ENCODE assay signal across 23 cellular contexts in the genomic region with DNA sequence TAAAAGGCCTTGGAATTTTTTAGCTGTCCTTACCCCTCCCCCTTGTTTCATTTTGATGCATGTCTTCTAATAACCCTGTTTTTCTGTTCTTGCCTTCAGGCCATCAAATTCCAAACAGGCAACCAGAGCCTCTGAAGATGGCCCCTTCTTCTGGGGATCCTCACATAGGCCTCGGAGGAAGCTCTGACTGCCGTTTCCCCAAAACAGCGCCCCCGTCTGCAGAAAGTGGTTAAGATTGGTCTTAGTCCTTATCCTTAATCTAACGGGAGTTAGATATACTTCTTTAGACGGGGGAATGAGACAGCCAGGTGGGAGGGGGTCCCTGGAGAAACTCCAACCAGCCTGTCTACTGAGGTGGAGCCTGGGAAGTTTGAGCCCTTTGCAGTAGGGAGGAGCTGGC.
DNase-seq lines count a peak whose midpoint lies in the region; FAIRE-seq and TF ChIP-seq lines count a peak whose summit lies in the region.
"Had no signal": no experiment of that assay in that cellular context is flagged by ENCODE, and none has a peak within 500 bp of the region (broad histone marks: within the 10 kb centered on the region; RNA-seq: fewer than 3 reads in every experiment).

No MANE protein-coding gene starts in this region.

- H3K4me3 Mint-ChIP-seq in chondrocyte (ENCODE audit: unreplicated experiment) (no peak overlapping the region), neural progenitor cell (no peak overlapping the region)
- H3K4me3 Mint-ChIP-seq: CD4-positive, alpha-beta memory T cell had no signal

- CTCF ChIA-PET in A673 (lab: Charles Lee), result no interaction called here

- H3K36me3 Mint-ChIP-seq in chondrocyte (ENCODE audit: low read depth) (no peaks in the 10 kb centered on the region), neural progenitor cell (peaks cover 15% of the 10 kb centered on the region)
- H3K36me3 Mint-ChIP-seq: CD4-positive, alpha-beta memory T cell had no signal

- POLR2A ChIA-PET in A673 (lab: Charles Lee; ENCODE audit: low non-redundant PET), result no interaction called here

- no peak overlapping the region for H3K4me2 ChIP-seq in neural progenitor cell

- H3K27ac ChIP-seq in A673 (ENCODE audit: low read depth, low read length, poor library complexity, severe bottlenecking), result no peak overlapping the region
- H3K27ac ChIP-seq in HUES6 (ENCODE audit: low read depth, low read length), result peak overlapping the region; percentile 60; the same call in 1 of the 2 replicates
- H3K27ac ChIP-seq in neural progenitor cell, result no peak overlapping the region
- no peak overlapping the region for H3K27ac ChIP-seq in testis
- H3K27ac ChIP-seq: RWPE1 had no signal

- intact Hi-C loops in A673 (cut with micrococcal nuclease; ENCODE audit: unreplicated experiment) (no loop called here), testis (cut with DNase I; ENCODE audit: low total_unique reads) (no loop called here)

- no peaks in the 10 kb centered on the region for H3K79me2 ChIP-seq in neural progenitor cell (ENCODE audit: low read depth)

- H3K36me3 ChIP-seq in A673 (ENCODE audit: insufficient read depth, low read length, poor library complexity, severe bottlenecking) (no peaks in the 10 kb centered on the region), HUES6 (ENCODE audit: control insufficient read depth, insufficient read depth, low read length) (no peaks in the 10 kb centered on the region; the same call in 1 of the 2 replicates), neural progenitor cell (no peaks in the 10 kb centered on the region), testis (ENCODE audit: low read depth, missing control alignments) (no peaks in the 10 kb centered on the region)
- H3K36me3 ChIP-seq: HAP-1 had no signal

- no peak for FAIRE-seq in GM12892 (lab: Jason Lieb, UNC)
- FAIRE-seq: GM12891, GM18507, HTR-8/SVneo had no signal

- H3K4me3 ChIP-seq in A673 (ENCODE audit: low read depth, low read length, poor library complexity, severe bottlenecking) (no peak overlapping the region), HUES6 (ENCODE audit: low read depth, low read length) (no peak overlapping the region), neural progenitor cell (no peak overlapping the region), testis (no peak overlapping the region)
- H3K4me3 ChIP-seq: HAP-1 had no signal

- H3K9me3 ChIP-seq in A673 (ENCODE audit: low read depth, low read length, poor library complexity, severe bottlenecking) (no peaks in the 10 kb centered on the region), HUES6 (ENCODE audit: control insufficient read depth, insufficient read depth, low read depth, low read length) (peaks cover 6% of the 10 kb centered on the region; the same call in 1 of the 2 replicates), neural progenitor cell (ENCODE audit: low read depth) (no peaks in the 10 kb centered on the region), testis (no peaks in the 10 kb centered on the region)
- H3K9me3 ChIP-seq: HAP-1 had no signal

- H3K9ac ChIP-seq in HUES6 (ENCODE audit: low read length), result peak overlapping the region; percentile 71
- H3K9ac ChIP-seq in neural progenitor cell, result no peak overlapping the region

- H3K9me3 Mint-ChIP-seq in chondrocyte (ENCODE audit: low read depth) (peaks cover 2% of the 10 kb centered on the region), neural progenitor cell (peaks cover 15% of the 10 kb centered on the region)

- H3K4me1 Mint-ChIP-seq in chondrocyte (ENCODE audit: low read depth), result no peaks in the 10 kb centered on the region
- peaks cover 8% of the 10 kb centered on the region for H3K4me1 Mint-ChIP-seq in neural progenitor cell
- H3K4me1 Mint-ChIP-seq: CD4-positive, alpha-beta memory T cell had no signal

- TF ChIP-seq POLR2A in GM12892 (IDR thresholded peaks at IDR 0.05; ENCODE audit: low read depth, low read length) (no peak), testis (IDR thresholded peaks at IDR 0.05) (no peak)

- no peak overlapping the region for H3K27ac Mint-ChIP-seq in chondrocyte (ENCODE audit: unreplicated experiment)
- no peak overlapping the region for H3K27ac Mint-ChIP-seq in neural progenitor cell
- H3K27ac Mint-ChIP-seq: CD4-positive, alpha-beta memory T cell had no signal

- peaks cover 15% of the 10 kb centered on the region for H3F3A ChIP-seq in neural progenitor cell (ENCODE audit: low read depth)

- no peaks in the 10 kb centered on the region for H3K4me1 ChIP-seq in A673 (ENCODE audit: insufficient read depth, low read length, poor library complexity, severe bottlenecking)
- peaks cover 31% of the 10 kb centered on the region for H3K4me1 ChIP-seq in HUES6 (ENCODE audit: control insufficient read depth, insufficient read depth, low read length)
- peaks cover 32% of the 10 kb centered on the region for H3K4me1 ChIP-seq in neural progenitor cell
- H3K4me1 ChIP-seq in testis, result no peaks in the 10 kb centered on the region

- 0 out of 2 replicates have a peak, but pooled peaks have one; percentile 20 for TF ChIP-seq CTCF in A673 (conservative IDR thresholded peaks at IDR 0.05; ENCODE audit: low read depth, low read length)
- TF ChIP-seq CTCF in chondrocyte (IDR thresholded peaks at IDR 0.05), result peak; percentile 31
- TF ChIP-seq CTCF in neural progenitor cell (IDR thresholded peaks at IDR 0.05), result peak; percentile 24
- no peak for TF ChIP-seq CTCF in testis (IDR thresholded peaks at IDR 0.05)

- BruUV-seq in A673 (replicated peaks; lab: Mats Ljungman, UMichigan), result no TSS peak

- H3K27me3 ChIP-seq in A673 (replicated peaks; ENCODE audit: insufficient read depth, low read depth, low read length, poor library complexity), result peaks cover 20% of the 10 kb centered on the region
- no peaks in the 10 kb centered on the region for H3K27me3 ChIP-seq in HUES6 (ENCODE audit: control insufficient read depth, insufficient read depth, low read length)
- no peaks in the 10 kb centered on the region for H3K27me3 ChIP-seq in neural progenitor cell
- no peaks in the 10 kb centered on the region for H3K27me3 ChIP-seq in testis

- DNase-seq in A673 (ENCODE audit: low spot score), result no peak
- DNase-seq in chondrocyte (ENCODE audit: low spot score), result no peak
- DNase-seq in neural progenitor cell (ENCODE audit: low spot score), result no peak
- no peak for DNase-seq in NCI-H1436 (lab: John Stamatoyannopoulos, UW)
- DNase-seq in GM12892 (ENCODE audit: insufficient read length), result no peak
- no peak for DNase-seq in testis
- no peak for DNase-seq in UCSD-AML1 (lab: John Stamatoyannopoulos, UW; ENCODE audit: unreplicated experiment)
- DNase-seq: CD4-positive, alpha-beta memory T cell; DMS153; Kasumi-1; NCI-H1092 treated with DMSO at 0.1 percent for 48 hours; NCI-H2081; NCI-H510A; NCI-H748 treated with DMSO at 0.1 percent for 48 hours; NK-92 treated with Interleukin-12 subunit alpha and Interleukin-12 subunit beta, amount 100 ng/mL, for 24 hours; OCI-M1; SIG-M5 had no signal

- H2AFZ ChIP-seq in neural progenitor cell (replicated peaks), result no peak overlapping the region

- H3K27me3 Mint-ChIP-seq in chondrocyte (ENCODE audit: low read depth), result no peaks in the 10 kb centered on the region
- peaks cover 2% of the 10 kb centered on the region for H3K27me3 Mint-ChIP-seq in neural progenitor cell (ENCODE audit: insufficient read depth, low read depth)
- H3K27me3 Mint-ChIP-seq: CD4-positive, alpha-beta memory T cell had no signal

- H4K20me1 ChIP-seq in neural progenitor cell (ENCODE audit: low read depth), result no peaks in the 10 kb centered on the region

- WGBS in testis, 2 donors, result 85 to 94% methylated on average over 6 of the region's 6 CpGs

Comparison
In these comparisons a context has a peak if more than half of its experiments do, and no peak if none do; other contexts are left out.
1. CTCF ChIP-seq: peak in A673 (single experiment), chondrocyte (single experiment) and neural progenitor cell (single experiment); none in testis (0 of 3).